ENCODE assay signal across 21 cellular contexts in the genomic region with DNA sequence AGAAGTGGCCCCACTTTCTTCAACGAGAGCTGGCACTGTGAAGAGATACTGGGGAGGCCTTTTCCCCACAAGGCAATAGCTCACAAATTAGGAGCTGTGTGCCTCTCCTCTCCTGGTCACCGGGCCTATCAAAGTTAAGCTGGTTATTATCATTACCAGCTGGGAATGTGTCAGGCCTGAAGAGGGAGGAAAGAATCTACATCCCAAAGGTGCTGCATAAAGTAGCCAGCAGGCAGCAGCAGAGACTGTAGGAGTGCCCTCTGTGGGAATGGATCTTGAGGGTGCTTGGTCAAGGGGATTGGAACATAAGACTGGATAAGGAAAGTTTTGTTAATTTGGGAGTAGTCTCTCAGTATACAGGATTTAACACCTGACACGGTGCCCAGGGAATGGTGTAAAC. TPM values are rescaled to one million over a fixed set of nuclear protein-coding genes. Genes with fewer than 3 reads are reported as not detected.
DNase-seq lines count a peak whose midpoint lies in the region; FAIRE-seq and TF ChIP-seq lines count a peak whose summit lies in the region.
"Had no signal": no experiment of that assay in that cellular context is flagged by ENCODE, and none has a peak within 500 bp of the region (broad histone marks: within the 10 kb centered on the region; RNA-seq: fewer than 3 reads in every experiment).

No MANE protein-coding gene starts in this region.

- no peak overlapping the region for H3K4me3 ChIP-seq in AG10803 (ENCODE audit: low read length)
- H3K4me3 ChIP-seq in HFF-Myc (replicated peaks; ENCODE audit: low read depth, low read length): no peak overlapping the region
- H3K4me3 ChIP-seq in brain microvascular endothelial cell (ENCODE audit: low read depth, low read length): no peak overlapping the region
- H3K4me3 ChIP-seq: mucosa of descending colon had no signal

- intact Hi-C loops in posterior cingulate gyrus (cut with DNase I): no loop called here

- no peaks in the 10 kb centered on the region for H3K36me3 ChIP-seq in brain microvascular endothelial cell (replicated peaks)

- H3K27ac ChIP-seq in brain microvascular endothelial cell: no peak overlapping the region

- TF ChIP-seq CTCF in AG10803 (conservative IDR thresholded peaks at IDR 0.05; ENCODE audit: low read length) (peak; percentile 36; the same call in 1 of the 2 replicates), HFF-Myc (IDR thresholded peaks at IDR 0.05; ENCODE audit: low read depth, low read length, missing control alignments) (peak; percentile 38), brain microvascular endothelial cell (IDR thresholded peaks at IDR 0.05; ENCODE audit: low read depth, low read length, missing control alignments) (peak; percentile 41)

- no peaks in the 10 kb centered on the region for H3K27me3 ChIP-seq in brain microvascular endothelial cell (replicated peaks)

- no peak for FAIRE-seq in frontal cortex (lab: Jason Lieb, UNC)
- FAIRE-seq: GM18507, RCC 7860 had no signal

- in situ Hi-C loops in brain microvascular endothelial cell (cut with HindIII; ENCODE audit: low pct_ligation_motif_present, low sequenced_read_pairs): no loop called here

- DNase-seq in AG10803 (ENCODE audit: low read depth) (no peak), HFF-Myc (ENCODE audit: extremely low read depth, low read depth) (no peak), brain microvascular endothelial cell (no peak), iPS-NIHi7 (ENCODE audit: extremely low spot score) (peak; percentile 68), NK-92 (lab: John Stamatoyannopoulos, UW; ENCODE audit: unreplicated experiment) (no peak), posterior cingulate gyrus (no peak), HCEC 1CT (no peak), frontal cortex (ENCODE audit: low spot score in 2 of 2) (no peak)
- DNase-seq: C1 segment of cervical spinal cord; head of caudate nucleus; mucosa of descending colon; NCI-H1048; NCI-H2107; nucleus accumbens; stimulated activated CD4-positive, alpha-beta T cell treated with anti-CD3 and anti-CD28 coated beads, Interleukin-2, amount 100 ng/mL, for 24 hours had no signal

RNA-seq across cellular contexts. Expression of gene TMPRSS11D, which starts 9.1 kb away (rescaled TPM):
- total RNA-seq in frontal cortex: not detected
- total RNA-seq: activated CD8-positive, alpha-beta memory T cell treated with anti-CD3 and anti-CD28 coated beads for 36 hours; chondrocyte; mucosa of descending colon; sciatic nerve; temporal lobe had no signal
